ENCODE assay signal across 12 cellular contexts in genomic region chr1:112934562-112934952, GRCh38. TPM values are rescaled to one million over a fixed set of nuclear protein-coding genes. Genes with fewer than 3 reads are reported as not detected.
DNase-seq lines count a peak whose midpoint lies in the region; ATAC-seq and TF ChIP-seq lines count a peak whose summit lies in the region.
"Had no signal": no experiment of that assay in that cellular context is flagged by ENCODE, and none has a peak within 500 bp of the region (broad histone marks: within the 10 kb centered on the region; RNA-seq: fewer than 3 reads in every experiment).

No MANE protein-coding gene starts in this region.

- WGBS in heart right ventricle, 2 donors: 46 to 51% methylated on average over 3 of the region's 3 CpGs

- H3K27me3 Mint-ChIP-seq in T-helper 17 cell: no peaks in the 10 kb centered on the region
- no peaks in the 10 kb centered on the region for H3K27me3 Mint-ChIP-seq in dendritic cell treated with granulocyte-macrophage colony-stimulating factor and Interleukin-4, amounts not matched to agents 40 ng/mL and 50 ng/mL, for 4 days
- H3K27me3 Mint-ChIP-seq in stimulated activated naive B cell treated with anti-CD40 and anti-IgM and Interleukin-4, amounts not matched to agents 10 μg/mL and 1 μg/mL and 100 μg/mL, for 72 hours: no peaks in the 10 kb centered on the region

- H3K4me1 ChIP-seq in cardiac muscle cell (ENCODE audit: low read depth) (peaks cover 32% of the 10 kb centered on the region), heart right ventricle (peaks cover 0 to 50% (median 34%) of the 10 kb centered on the region in 9 donors)

- H3K9me3 ChIP-seq in cardiac muscle cell (ENCODE audit: low read depth) (no peaks in the 10 kb centered on the region), heart right ventricle (no peaks in the 10 kb centered on the region), T-helper 17 cell (ENCODE audit: control insufficient read depth, low read length, poor library complexity, severe bottlenecking) (no peaks in the 10 kb centered on the region)
- H3K9me3 ChIP-seq: BLaER1 treated with 17β-estradiol and CSF1 and Interleukin-3, amounts not matched to agents 10 nM and 100 nM; gastroesophageal sphincter had no signal

- peak overlapping the region; percentile 16 for H3K27ac Mint-ChIP-seq in T-helper 17 cell
- H3K27ac Mint-ChIP-seq in dendritic cell treated with granulocyte-macrophage colony-stimulating factor and Interleukin-4, amounts not matched to agents 40 ng/mL and 50 ng/mL, for 4 days: peak overlapping the region; percentile 42
- peak overlapping the region; percentile 3 for H3K27ac Mint-ChIP-seq in stimulated activated naive B cell treated with anti-CD40 and anti-IgM and Interleukin-4, amounts not matched to agents 10 μg/mL and 1 μg/mL and 100 μg/mL, for 72 hours

- H3K9me3 Mint-ChIP-seq in dendritic cell treated with granulocyte-macrophage colony-stimulating factor and Interleukin-4, amounts not matched to agents 40 ng/mL and 50 ng/mL, for 4 days: no peaks in the 10 kb centered on the region
- H3K9me3 Mint-ChIP-seq in stimulated activated naive B cell treated with anti-CD40 and anti-IgM and Interleukin-4, amounts not matched to agents 10 μg/mL and 1 μg/mL and 100 μg/mL, for 72 hours: no peaks in the 10 kb centered on the region

- H3K27ac ChIP-seq in cardiac muscle cell: peak overlapping the region; percentile 35
- no peak overlapping the region for H3K27ac ChIP-seq in heart right ventricle
- H3K27ac ChIP-seq: BLaER1 treated with 17β-estradiol and CSF1 and Interleukin-3, amounts not matched to agents 10 nM and 100 nM; coronary artery; gastroesophageal sphincter had no signal

- H3K27me3 ChIP-seq in cardiac muscle cell: no peaks in the 10 kb centered on the region
- H3K27me3 ChIP-seq in heart right ventricle: no peaks in the 10 kb centered on the region
- H3K27me3 ChIP-seq: BLaER1 treated with 17β-estradiol and CSF1 and Interleukin-3, amounts not matched to agents 10 nM and 100 nM; gastroesophageal sphincter had no signal

- no peak for ATAC-seq in heart right ventricle
- no peak for ATAC-seq in T-helper 17 cell
- ATAC-seq in stimulated activated naive B cell treated with anti-CD40 and anti-IgM and Interleukin-4, amounts not matched to agents 10 μg/mL and 1 μg/mL and 100 μg/mL, for 72 hours (replicated peaks): no peak
- ATAC-seq in HG02610 (IDR thresholded peaks at IDR 0.05; ENCODE audit: unreplicated experiment): no peak
- no peak for ATAC-seq in HG03196 (IDR thresholded peaks at IDR 0.05; ENCODE audit: unreplicated experiment)
- ATAC-seq: gastroesophageal sphincter had no signal

- intact Hi-C loops in heart right ventricle (cut with DNase I): loop anchor here in 1 of 10 donors (10.0 kb wide), 1 partner anchor 50 kb away; no protein-coding TSS in a partner anchor
- intact Hi-C loops in dendritic cell treated with granulocyte-macrophage colony-stimulating factor and Interleukin-4, amounts not matched to agents 40 ng/mL and 50 ng/mL, for 4 days (cut with micrococcal nuclease): no loop called here

- no peak overlapping the region for H3K4me3 ChIP-seq in cardiac muscle cell
- H3K4me3 ChIP-seq in heart right ventricle: no peak overlapping the region
- no peak overlapping the region for H3K4me3 ChIP-seq in foreskin fibroblast (ENCODE audit: low read depth in 1 of 2, low read length in 2 of 2)
- H3K4me3 ChIP-seq: BLaER1 treated with 17β-estradiol and CSF1 and Interleukin-3, amounts not matched to agents 10 nM and 100 nM; coronary artery; gastroesophageal sphincter had no signal

- no peak for TF ChIP-seq CTCF in cardiac muscle cell (IDR thresholded peaks at IDR 0.05; ENCODE audit: low read depth, low read length)
- TF ChIP-seq CTCF in heart right ventricle (IDR thresholded peaks at IDR 0.05): no peak
- no peak for TF ChIP-seq CTCF in foreskin fibroblast (IDR thresholded peaks at IDR 0.05; ENCODE audit: low read depth, low read length)

- no peak overlapping the region for H3K4me3 Mint-ChIP-seq in T-helper 17 cell
- no peak overlapping the region for H3K4me3 Mint-ChIP-seq in dendritic cell treated with granulocyte-macrophage colony-stimulating factor and Interleukin-4, amounts not matched to agents 40 ng/mL and 50 ng/mL, for 4 days
- no peak overlapping the region for H3K4me3 Mint-ChIP-seq in stimulated activated naive B cell treated with anti-CD40 and anti-IgM and Interleukin-4, amounts not matched to agents 10 μg/mL and 1 μg/mL and 100 μg/mL, for 72 hours

- H3K4me1 Mint-ChIP-seq in T-helper 17 cell: peaks cover 18% of the 10 kb centered on the region
- H3K4me1 Mint-ChIP-seq in dendritic cell treated with granulocyte-macrophage colony-stimulating factor and Interleukin-4, amounts not matched to agents 40 ng/mL and 50 ng/mL, for 4 days (ENCODE audit: low read depth): peaks cover 18% of the 10 kb centered on the region
- peaks cover 0 to 13% of the 10 kb centered on the region in 2 donors for H3K4me1 Mint-ChIP-seq in stimulated activated naive B cell treated with anti-CD40 and anti-IgM and Interleukin-4, amounts not matched to agents 10 μg/mL and 1 μg/mL and 100 μg/mL, for 72 hours

- no peaks in the 10 kb centered on the region for H3K36me3 Mint-ChIP-seq in T-helper 17 cell (ENCODE audit: low read depth)
- H3K36me3 Mint-ChIP-seq in dendritic cell treated with granulocyte-macrophage colony-stimulating factor and Interleukin-4, amounts not matched to agents 40 ng/mL and 50 ng/mL, for 4 days (ENCODE audit: low read depth): no peaks in the 10 kb centered on the region
- peaks cover 4 to 8% of the 10 kb centered on the region in 2 donors for H3K36me3 Mint-ChIP-seq in stimulated activated naive B cell treated with anti-CD40 and anti-IgM and Interleukin-4, amounts not matched to agents 10 μg/mL and 1 μg/mL and 100 μg/mL, for 72 hours

- H3K36me3 ChIP-seq in cardiac muscle cell (peaks cover 4% of the 10 kb centered on the region), heart right ventricle (no peaks in the 10 kb centered on the region)
- H3K36me3 ChIP-seq: gastroesophageal sphincter had no signal

- DNase-seq in cardiac muscle cell (ENCODE audit: low read depth in 1 of 2, low spot score in 1 of 2) (no peak), heart right ventricle (no peak), T-helper 17 cell (no peak), foreskin fibroblast (no peak)
- no peak for DNase-seq in stimulated activated naive B cell treated with anti-CD40 and anti-IgM and Interleukin-4, amounts not matched to agents 10 μg/mL and 1 μg/mL and 100 μg/mL, for 72 hours
- DNase-seq: NK-92 treated with Interleukin-12 subunit alpha and Interleukin-12 subunit beta, amount 100 ng/mL, for 24 hours had no signal

RNA-seq across cellular contexts. Expression of gene SLC16A1, which starts 21.4 kb away (rescaled TPM):
- total RNA-seq in cardiac muscle cell (130 and 137 TPM in 2 replicates), heart right ventricle (100 to 1,000 TPM; 129 to 193 (median 152) TPM), T-helper 17 cell (10 to 100 TPM; 29.2 to 31.9 TPM)
- polyA plus RNA-seq in cardiac muscle cell (146 and 163 TPM in 2 replicates), heart right ventricle (10 to 100 TPM; 43.9 to 71.8 TPM)
